Comparison of ENCODE assay signal across 13 cellular contexts in genomic region chr7:31493714-31494181, GRCh38. TPM values are rescaled to one million over a fixed set of nuclear protein-coding genes. Genes with fewer than 3 reads are reported as not detected.
A peak's percentile ranks its signal among the peaks of the same experiment; 100 is the strongest.
DNase-seq lines count a peak whose midpoint lies in the region; ATAC-seq, FAIRE-seq and TF ChIP-seq lines count a peak whose summit lies in the region.
"Had no signal": no experiment of that assay in that cellular context is flagged by ENCODE, and none has a peak within 500 bp of the region (broad histone marks: within the 10 kb centered on the region; RNA-seq: fewer than 3 reads in every experiment).

No MANE protein-coding gene starts in this region.

- no peak overlapping the region for H2BK5ac ChIP-seq in neuronal stem cell (ENCODE audit: low read length)

- no peak overlapping the region for H4K8ac ChIP-seq in neuronal stem cell (ENCODE audit: low read depth, low read length)

- no CpG with 5 or more reads among the region's 3 CpGs for WGBS in neuronal stem cell (ENCODE audit: extremely low coverage in 2 of 2, insufficient read length in 2 of 2, insufficient replicate concordance in 1 of 2), 2 donors

- H3K9ac ChIP-seq in neuronal stem cell (ENCODE audit: low read depth, low read length, poor library complexity): no peak overlapping the region
- H3K9ac ChIP-seq in kidney (ENCODE audit: low read length in 2 of 2): no peak overlapping the region

- no peak for ATAC-seq in GM19467 (IDR thresholded peaks at IDR 0.05; ENCODE audit: unreplicated experiment)

- no peak overlapping the region for H3K4ac ChIP-seq in neuronal stem cell (ENCODE audit: low read length)

- H3K27ac ChIP-seq in epithelial cell of prostate (peak overlapping the region; percentile 89), neuronal stem cell (replicated peaks; ENCODE audit: low read length) (no peak overlapping the region), kidney (ENCODE audit: low read depth in 2 of 2, low read length in 2 of 2) (no peak overlapping the region)
- H3K27ac ChIP-seq: vagina had no signal

- H3K27me3 ChIP-seq in neuronal stem cell (ENCODE audit: control insufficient read depth in 3 of 3, insufficient read depth in 3 of 3, low read depth in 1 of 3, low read length in 3 of 3): no peaks in the 10 kb centered on the region
- H3K27me3 ChIP-seq: vagina had no signal

- H3K4me3 ChIP-seq in neuronal stem cell (ENCODE audit: low read length in 2 of 2) (no peak overlapping the region), kidney (ENCODE audit: low read length in 2 of 2) (no peak overlapping the region)
- H3K4me3 ChIP-seq: vagina had no signal

- H2AK5ac ChIP-seq in neuronal stem cell (ENCODE audit: low read depth, low read length): no peak overlapping the region

- FAIRE-seq in kidney (lab: Jason Lieb, UNC): no peak

- no peak overlapping the region for H3K4me2 ChIP-seq in neuronal stem cell (ENCODE audit: insufficient read depth, low read length, poor library complexity, severe bottlenecking)

- no peak overlapping the region for H3K14ac ChIP-seq in neuronal stem cell (ENCODE audit: low read length)

- H2BK12ac ChIP-seq in neuronal stem cell (ENCODE audit: low read length): no peak overlapping the region

- intact Hi-C loops in kidney (cut with DNase I): no loop called here

- H4K91ac ChIP-seq in neuronal stem cell (ENCODE audit: low read depth, low read length, poor library complexity): no peak overlapping the region

- no peak overlapping the region for H2BK15ac ChIP-seq in neuronal stem cell (ENCODE audit: low read length)

- H3K36me3 ChIP-seq in neuronal stem cell (replicated peaks in 1 of 2; ENCODE audit: control insufficient read depth in 2 of 2, insufficient read depth in 2 of 2, low read length in 2 of 2): no peaks in the 10 kb centered on the region
- no peaks in the 10 kb centered on the region for H3K36me3 ChIP-seq in kidney (ENCODE audit: control insufficient read depth in 1 of 2, insufficient read depth in 2 of 2, low read length in 2 of 2)
- H3K36me3 ChIP-seq: vagina had no signal

- H2BK120ac ChIP-seq in neuronal stem cell (ENCODE audit: low read depth, low read length): no peak overlapping the region

- no peak for TF ChIP-seq CTCF in kidney (IDR thresholded peaks at IDR 0.05; ENCODE audit: borderline replicate concordance, extremely low read depth, insufficient read depth)

- no peaks in the 10 kb centered on the region for H3K79me1 ChIP-seq in neuronal stem cell (ENCODE audit: low read depth, low read length)

- peak overlapping the region; percentile 49 for H2AFZ ChIP-seq in neuronal stem cell (ENCODE audit: low read length)

- no peaks in the 10 kb centered on the region for H3K9me3 ChIP-seq in neuronal stem cell (replicated peaks in 1 of 2; ENCODE audit: control insufficient read depth in 2 of 2, insufficient read depth in 1 of 2, low read depth in 1 of 2, low read length in 2 of 2)
- H3K9me3 ChIP-seq in kidney (ENCODE audit: control insufficient read depth in 1 of 2, low read length in 2 of 2): no peaks in the 10 kb centered on the region
- H3K9me3 ChIP-seq: vagina had no signal

- DNase-seq in ELF-1 (ENCODE audit: low read depth, low spot score) (peak; percentile 41), NCI-H526 treated with DMSO at 0.1 percent for 48 hours (lab: John Stamatoyannopoulos, UW) (peak; percentile 16), epithelial cell of prostate (ENCODE audit: low read depth, low spot score) (peak; percentile 89), neuronal stem cell (ENCODE audit: low spot score) (no peak), kidney (no peak)
- DNase-seq in activated naive CD4-positive, alpha-beta T cell treated with anti-CD3 and anti-CD28 coated beads, Interleukin-2, amount 50 U/mL, for 16 hours: no peak
- DNase-seq in NK-92 treated with Interleukin-12 subunit alpha and Interleukin-12 subunit beta, amount 100 ng/mL, for 24 hours (lab: John Stamatoyannopoulos, UW): no peak
- DNase-seq: CD8-positive, alpha-beta memory T cell; head of caudate nucleus; NCI-H1436 had no signal

- H3K4me1 ChIP-seq in neuronal stem cell (ENCODE audit: control insufficient read depth in 2 of 2, insufficient read depth in 1 of 2, low read depth in 1 of 2, low read length in 2 of 2) (peaks cover 1 to 7% of the 10 kb centered on the region in 2 donors), kidney (ENCODE audit: control insufficient read depth in 1 of 2, insufficient read depth in 1 of 2, low read depth in 1 of 2, low read length in 2 of 2) (no peaks in the 10 kb centered on the region)
- H3K4me1 ChIP-seq: vagina had no signal

- H3K18ac ChIP-seq in neuronal stem cell (ENCODE audit: low read length): no peak overlapping the region

- no peak overlapping the region for H3K23ac ChIP-seq in neuronal stem cell (ENCODE audit: low read depth, low read length, poor library complexity)

RNA-seq across cellular contexts. Expression of gene ITPRID1, which starts 20.1 kb away (rescaled TPM):
- polyA plus RNA-seq in neuronal stem cell (2013, experiment 1 of 2): not detected
- polyA plus RNA-seq in neuronal stem cell (2013, experiment 2 of 2): not detected
- total RNA-seq in kidney: not detected
- not detected for polyA plus RNA-seq in kidney (ENCODE audit: insufficient read depth, low read depth, low replicate concordance)
- total RNA-seq: CD8-positive, alpha-beta memory T cell; vagina had no signal
- polyA plus RNA-seq: adipose tissue; CD8-positive, alpha-beta memory T cell had no signal

Comparison
In these comparisons a context has a peak if more than half of its experiments do, and no peak if none do; other contexts are left out.
1. DNase-seq: peak in ELF-1 (single experiment), NCI-H526 treated with DMSO at 0.1 percent for 48 hours (single experiment) and epithelial cell of prostate (single experiment); none in neuronal stem cell (single experiment), kidney (single experiment), activated naive CD4-positive, alpha-beta T cell treated with anti-CD3 and anti-CD28 coated beads, Interleukin-2, amount 50 U/mL, for 16 hours (single experiment) and NK-92 treated with Interleukin-12 subunit alpha and Interleukin-12 subunit beta, amount 100 ng/mL, for 24 hours (single experiment).